10 cellular contexts compared by ENCODE assay signal in the genomic region with DNA sequence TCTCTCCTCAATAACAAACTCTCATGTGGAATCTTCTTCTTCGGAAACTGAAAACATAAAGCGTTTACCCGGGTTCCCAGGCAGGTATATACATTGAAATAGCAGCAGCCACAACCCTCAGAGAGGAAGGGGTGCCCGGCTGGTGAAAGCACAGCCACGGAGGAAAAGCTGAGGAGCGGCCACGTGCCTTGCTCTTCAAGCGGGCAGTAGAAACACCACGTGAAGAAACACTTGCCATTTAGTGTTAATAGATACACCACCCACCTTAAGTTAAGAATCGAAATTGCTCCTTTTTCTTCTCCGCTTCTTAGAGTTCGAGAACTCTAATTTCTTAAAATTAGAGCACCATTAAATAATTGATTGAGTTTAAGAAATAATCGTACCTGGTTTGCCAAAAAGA. TPM values are rescaled to one million over a fixed set of nuclear protein-coding genes. Genes with fewer than 3 reads are reported as not detected.
DNase-seq lines count a peak whose midpoint lies in the region; ATAC-seq and TF ChIP-seq lines count a peak whose summit lies in the region.
"Had no signal": no experiment of that assay in that cellular context is flagged by ENCODE, and none has a peak within 500 bp of the region (broad histone marks: within the 10 kb centered on the region; RNA-seq: fewer than 3 reads in every experiment).

No MANE protein-coding gene starts in this region.

- no peak overlapping the region for H3K23ac ChIP-seq in trophoblast cell (ENCODE audit: low read length)

- H4K12ac ChIP-seq in trophoblast cell (ENCODE audit: low read depth, low read length), result no peak overlapping the region

- no peaks in the 10 kb centered on the region for H3K79me1 ChIP-seq in trophoblast cell (ENCODE audit: low read length)

- DNase-seq in AG08395 (ENCODE audit: low spot score), result peak; percentile 14
- DNase-seq in RPMI7951 (ENCODE audit: low read depth), result peak; percentile 23
- DNase-seq in glutamatergic neuron, result no peak
- no peak for DNase-seq in trophoblast cell
- no peak for DNase-seq in NCI-H2029 (lab: John Stamatoyannopoulos, UW)
- DNase-seq in stimulated activated CD8-positive, alpha-beta memory T cell treated with anti-CD3 and anti-CD28 coated beads, Interleukin-4, amount 100 ng/mL, for 48 hours, result no peak
- no peak for DNase-seq in NCI-H345 treated with DMSO at 0.1 percent for 48 hours (lab: John Stamatoyannopoulos, UW; ENCODE audit: unreplicated experiment)
- DNase-seq: DMS 273 treated with DMSO at 0.1 percent for 48 hours had no signal

- H3K79me2 ChIP-seq in trophoblast cell (ENCODE audit: control insufficient read depth, insufficient read depth, low read length, poor library complexity), result no peaks in the 10 kb centered on the region

- no CpG with 5 or more reads among the region's 13 CpGs for WGBS in trophoblast cell (ENCODE audit: extremely low coverage, insufficient coverage, insufficient read length)

- H3K27ac Mint-ChIP-seq in glutamatergic neuron (ENCODE audit: unreplicated experiment), result no peak overlapping the region

- H3K27me3 ChIP-seq in trophoblast cell (ENCODE audit: insufficient read depth, low read length), result peaks cover 25% of the 10 kb centered on the region

- no peak for ATAC-seq in GM21423 (IDR thresholded peaks at IDR 0.05; ENCODE audit: unreplicated experiment)

- H3K36me3 ChIP-seq in trophoblast cell (ENCODE audit: control insufficient read depth in 1 of 2, insufficient read depth in 2 of 2, low read length in 2 of 2), result no peaks in the 10 kb centered on the region
- H3K36me3 ChIP-seq: SJSA1 had no signal

- H3K27me3 Mint-ChIP-seq in glutamatergic neuron (ENCODE audit: unreplicated experiment), result peaks cover 10% of the 10 kb centered on the region

- H4K8ac ChIP-seq in trophoblast cell (ENCODE audit: low read depth, low read length), result no peak overlapping the region

- no peak overlapping the region for H2AK5ac ChIP-seq in trophoblast cell (ENCODE audit: low read length)

- TF ChIP-seq CTCF in glutamatergic neuron (IDR thresholded peaks at IDR 0.05; ENCODE audit: partially characterized antibody, unreplicated experiment), result no peak

- no peaks in the 10 kb centered on the region for H3K4me1 ChIP-seq in trophoblast cell (ENCODE audit: control insufficient read depth in 1 of 2, insufficient read depth in 2 of 2, low read length in 2 of 2)
- H3K4me1 ChIP-seq: SJSA1 had no signal

- peaks cover 36% of the 10 kb centered on the region for H3K4me1 Mint-ChIP-seq in glutamatergic neuron (ENCODE audit: low read depth, unreplicated experiment)

- no peak overlapping the region for H2BK12ac ChIP-seq in trophoblast cell (ENCODE audit: low read length)

- no peak overlapping the region for H3K4ac ChIP-seq in trophoblast cell (ENCODE audit: low read depth, low read length)

- H2AFZ ChIP-seq in trophoblast cell (ENCODE audit: insufficient read depth, low read length, poor library complexity), result no peak overlapping the region

- H3K4me2 ChIP-seq in trophoblast cell (ENCODE audit: low read length), result peak overlapping the region; percentile 60

- H3K9me3 Mint-ChIP-seq in glutamatergic neuron (ENCODE audit: unreplicated experiment), result peaks cover 6% of the 10 kb centered on the region

- H3K36me3 Mint-ChIP-seq in glutamatergic neuron (ENCODE audit: unreplicated experiment), result peaks cover 9% of the 10 kb centered on the region

- H3K14ac ChIP-seq in trophoblast cell (ENCODE audit: low read length), result no peak overlapping the region

- H3K9me3 ChIP-seq in trophoblast cell (ENCODE audit: insufficient read depth, low read depth, low read length), result peaks cover 13% of the 10 kb centered on the region
- H3K9me3 ChIP-seq: SJSA1 had no signal

- H3K18ac ChIP-seq in trophoblast cell (ENCODE audit: low read length), result no peak overlapping the region

- H3K4me3 ChIP-seq in trophoblast cell (ENCODE audit: low read depth, low read length), result no peak overlapping the region
- H3K4me3 ChIP-seq: SJSA1 had no signal

- peak overlapping the region; percentile 85 for H3K4me3 Mint-ChIP-seq in glutamatergic neuron (ENCODE audit: unreplicated experiment)

- H2BK5ac ChIP-seq in trophoblast cell (ENCODE audit: low read depth, low read length, poor library complexity), result no peak overlapping the region

- H3K27ac ChIP-seq in trophoblast cell (ENCODE audit: low read depth, low read length), result no peak overlapping the region
- H3K27ac ChIP-seq: SJSA1 had no signal

- no peak overlapping the region for H2BK120ac ChIP-seq in trophoblast cell (ENCODE audit: insufficient read depth, low read length, poor library complexity)

- no peak overlapping the region for H3K9ac ChIP-seq in trophoblast cell (ENCODE audit: low read length)

- H4K91ac ChIP-seq in trophoblast cell (ENCODE audit: low read depth, low read length), result no peak overlapping the region

RNA-seq across cellular contexts. Expression of a gene that starts 0.3 kb away (rescaled TPM):
- total RNA-seq in RPMI7951 (2014; rRNA removed; shearing (Covaris generic)), result 90.8 and 93.5 TPM in 2 replicates
- total RNA-seq in glutamatergic neuron (ENCODE audit: unreplicated experiment), result 3.1 TPM
- polyA plus RNA-seq in trophoblast cell (2013), result 0.12 and 0.24 TPM in 2 replicates
- total RNA-seq: SJSA1 had no signal

Comparison
In these comparisons a context has a peak if more than half of its experiments do, and no peak if none do; other contexts are left out.
1. DNase-seq: peak in AG08395 (single experiment) and RPMI7951 (single experiment); none in glutamatergic neuron (single experiment), trophoblast cell (0 of 2), NCI-H2029 (single experiment), stimulated activated CD8-positive, alpha-beta memory T cell treated with anti-CD3 and anti-CD28 coated beads, Interleukin-4, amount 100 ng/mL, for 48 hours (single experiment) and NCI-H345 treated with DMSO at 0.1 percent for 48 hours (single experiment).
2. RNA of a gene that starts 0.3 kb away (total RNA-seq): 90.8 to 93.5 TPM in RPMI7951; 3.1 TPM in glutamatergic neuron (single experiment); every median in the first group is over 10 times any median in the second.